ENCODE assay signal across 16 cellular contexts in the genomic region with DNA sequence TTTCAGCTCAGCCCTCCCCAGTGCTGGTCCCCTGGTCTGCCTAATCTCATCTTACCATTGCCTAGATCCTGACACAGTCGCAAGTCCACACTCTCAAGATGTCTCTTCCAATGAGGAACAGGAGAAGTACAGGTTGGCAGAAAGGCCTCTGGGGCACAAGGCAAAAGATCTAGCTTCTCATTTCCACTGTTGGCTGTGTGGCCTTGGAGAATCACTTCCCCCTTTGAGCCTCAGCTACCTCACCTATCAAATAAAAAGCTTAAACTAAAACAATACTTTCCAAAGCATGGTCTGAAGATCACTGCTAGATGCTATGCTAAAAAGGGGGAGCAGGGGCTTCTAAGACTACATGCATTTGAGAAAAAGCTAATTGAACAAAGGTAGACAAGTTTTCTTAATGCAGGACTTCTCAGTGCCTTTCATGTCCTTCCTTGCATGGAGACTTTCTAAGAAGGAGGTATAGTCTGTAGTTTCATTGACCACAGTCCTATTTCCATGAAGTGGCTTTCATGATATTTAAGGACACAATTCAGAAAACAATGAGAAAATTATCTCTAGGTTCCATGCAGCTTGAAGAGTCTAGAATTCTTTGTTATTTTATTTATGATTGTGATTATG.
"Had no signal": no experiment of that assay in that cellular context is flagged by ENCODE, and none has a peak within 500 bp of the region (broad histone marks: within the 10 kb centered on the region; RNA-seq: fewer than 3 reads in every experiment).

No MANE protein-coding gene starts in this region.

- DNase-seq: effector memory CD4-positive, alpha-beta T cell; esophagus squamous epithelium; foreskin fibroblast; left colon; mesendoderm; naive B cell; psoas muscle; retina; right lobe of liver; stimulated activated CD4-positive, alpha-beta T cell treated with anti-CD3 and anti-CD28 coated beads, Interleukin-4, amount 100 ng/mL, for 1 hour; stimulated activated CD8-positive, alpha-beta memory T cell treated with anti-CD3 and anti-CD28 coated beads, Interleukin-4, amount 100 ng/mL, for 48 hours; stimulated activated naive CD8-positive, alpha-beta T cell treated with anti-CD3 and anti-CD28 coated beads, Interleukin-15, amount 100 ng/mL, for 72 hours; testis; upper lobe of right lung had no signal

- ATAC-seq: gastroesophageal sphincter; left colon; psoas muscle; right lobe of liver; stimulated activated effector memory CD8-positive, alpha-beta T cell treated with anti-CD3 and anti-CD28 coated beads, Interleukin-12 subunit alpha, Interleukin-12 subunit beta, amount 100 ng/mL, for 72 hours; stimulated activated naive CD8-positive, alpha-beta T cell treated with anti-CD3 and anti-CD28 coated beads, Interleukin-15, amount 100 ng/mL, for 72 hours; upper lobe of right lung had no signal
